In the genomic region with DNA sequence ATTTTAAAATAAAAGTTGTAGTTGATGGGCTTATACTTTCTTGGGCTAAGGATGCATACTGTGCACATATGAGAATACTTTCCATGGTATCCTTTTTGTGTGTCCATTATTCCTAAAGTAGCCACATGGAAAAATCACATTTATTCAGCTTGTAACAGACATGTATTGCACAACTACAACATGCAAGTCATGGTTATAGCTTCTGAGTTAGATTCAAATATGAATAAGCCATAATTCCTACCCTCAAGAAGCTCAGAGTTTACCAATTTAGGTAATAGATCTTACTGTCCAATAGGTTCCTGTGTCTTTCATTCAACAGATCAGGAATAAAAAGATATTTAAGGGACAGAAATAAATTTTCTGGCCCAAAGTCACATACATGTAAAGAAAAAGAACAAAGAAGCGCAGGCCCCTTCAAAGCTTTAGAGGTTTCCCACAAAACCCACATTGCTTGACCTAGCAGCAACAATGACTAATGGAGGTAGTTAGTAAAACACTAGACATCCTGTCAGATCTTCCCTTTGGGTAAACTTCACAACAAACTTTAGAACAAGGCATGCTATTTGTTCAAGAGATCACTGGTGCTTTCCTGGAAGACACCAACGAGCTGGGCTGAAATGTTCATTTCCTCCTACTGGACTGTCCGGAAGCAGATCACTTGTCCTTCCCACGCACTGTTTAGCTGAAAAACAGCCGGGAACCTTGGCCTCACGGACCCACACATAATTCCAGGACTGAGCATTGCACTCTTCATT, we compare ENCODE assay signal across 9 cellular contexts.
DNase-seq lines count a peak whose midpoint lies in the region; ATAC-seq and TF ChIP-seq lines count a peak whose summit lies in the region.
"Had no signal": no experiment of that assay in that cellular context is flagged by ENCODE, and none has a peak within 500 bp of the region (broad histone marks: within the 10 kb centered on the region; RNA-seq: fewer than 3 reads in every experiment).

No MANE protein-coding gene starts in this region.

- no peaks in the 10 kb centered on the region for H3K27me3 ChIP-seq in colonic mucosa
- no peaks in the 10 kb centered on the region for H3K27me3 ChIP-seq in tibial artery

- H3K4me1 ChIP-seq in colonic mucosa (no peaks in the 10 kb centered on the region), tibial artery (peaks cover 0 to 53% (median 10%) of the 10 kb centered on the region in 4 donors)

- H3K9me3 ChIP-seq in colonic mucosa, result no peaks in the 10 kb centered on the region
- H3K9me3 ChIP-seq in tibial artery, result no peaks in the 10 kb centered on the region

- no peak for TF ChIP-seq CTCF in colonic mucosa (IDR thresholded peaks at IDR 0.05)
- TF ChIP-seq CTCF in tibial artery (IDR thresholded peaks at IDR 0.05), result no peak

- H3K9ac ChIP-seq in colonic mucosa (ENCODE audit: low read depth in 2 of 2, low read length in 2 of 2), result no peak overlapping the region

- peak; percentile 50 for ATAC-seq in GM19324 (IDR thresholded peaks at IDR 0.05; ENCODE audit: low FRiP score, unreplicated experiment)
- peak; percentile 73 for ATAC-seq in HG03469 (IDR thresholded peaks at IDR 0.05; ENCODE audit: unreplicated experiment)
- no peak for ATAC-seq in HG02588 (IDR thresholded peaks at IDR 0.05; ENCODE audit: unreplicated experiment)
- no peak for ATAC-seq in left colon

- no peaks in the 10 kb centered on the region for H3K36me3 ChIP-seq in colonic mucosa
- no peaks in the 10 kb centered on the region for H3K36me3 ChIP-seq in tibial artery

- H3K27ac ChIP-seq in colonic mucosa (peak overlapping the region; percentile 21), tibial artery (peak overlapping the region; percentile 23 to 48)

- intact Hi-C loops in colonic mucosa (cut with DNase I) (no loop called here), tibial artery (cut with DNase I; ENCODE audit: low total_unique reads) (no loop called here), left colon (cut with DNase I, micrococcal nuclease) (no loop called here)

- no peak overlapping the region for H3K4me3 ChIP-seq in colonic mucosa
- no peak overlapping the region for H3K4me3 ChIP-seq in tibial artery

- peak; percentile 44 for DNase-seq in A172 (ENCODE audit: low spot score)
- DNase-seq in colonic mucosa, result no peak
- DNase-seq in tibial artery, result no peak
- no peak for DNase-seq in GM19240 (ENCODE audit: insufficient read length, low spot score)
- DNase-seq in left colon, result no peak
- DNase-seq: naive B cell had no signal

Comparison
In these comparisons a context has a peak if more than half of its experiments do, and no peak if none do; other contexts are left out.
1. ATAC-seq: peak in GM19324 (single experiment) and HG03469 (single experiment); none in HG02588 (single experiment) and left colon (single experiment).